Comparison of ENCODE assay signal across 18 cellular contexts in the genomic region with DNA sequence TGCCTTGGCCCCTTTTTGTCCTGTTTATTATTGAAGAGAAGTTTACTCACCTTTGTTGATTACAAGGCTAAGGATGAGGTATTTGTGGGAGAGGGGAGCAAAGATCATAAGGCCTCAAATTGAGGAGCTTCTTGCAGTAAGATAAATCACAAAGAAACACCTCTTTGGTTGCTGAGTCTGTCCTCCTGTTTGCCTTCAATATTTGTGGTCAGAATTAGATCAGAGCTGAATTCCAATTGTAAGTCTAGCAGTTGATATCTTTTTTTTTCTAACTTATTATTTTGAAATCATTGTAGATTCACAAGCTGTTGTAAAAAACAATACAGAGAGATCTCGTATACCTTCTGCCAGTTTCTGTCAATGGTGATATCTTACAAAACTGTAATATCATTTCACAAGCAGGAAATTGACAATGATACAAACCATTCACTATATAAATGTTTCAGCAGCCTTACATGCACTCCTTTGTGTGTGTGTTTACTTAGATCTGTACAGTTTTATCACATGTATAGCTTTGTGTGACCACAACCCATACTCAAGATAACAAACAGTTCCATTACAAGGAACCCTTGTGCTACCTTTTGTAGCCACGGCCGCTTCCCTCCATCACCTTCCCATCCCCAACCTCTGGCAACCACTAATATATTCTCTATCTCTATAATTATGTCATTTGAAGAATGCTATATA.
"Had no signal": no experiment of that assay in that cellular context is flagged by ENCODE, and none has a peak within 500 bp of the region (broad histone marks: within the 10 kb centered on the region; RNA-seq: fewer than 3 reads in every experiment).

No MANE protein-coding gene starts in this region.

- H3K36me3 ChIP-seq: gastrocnemius medialis had no signal

- H3K9me3 ChIP-seq: body of pancreas, gastrocnemius medialis had no signal

- H3K27ac Mint-ChIP-seq: activated CD8-positive, alpha-beta T cell treated with anti-CD3 and anti-CD28 coated beads for 36 hours; activated T-cell treated with anti-CD3 and anti-CD28 coated beads, Interleukin-2, amount 50 U/mL, for 72 hours; mesothelial cell of epicardium; T-cell had no signal

- H3K4me1 ChIP-seq: gastrocnemius medialis had no signal

- H3K27ac ChIP-seq: body of pancreas, gastrocnemius medialis, VCaP had no signal

- ATAC-seq: activated CD8-positive, alpha-beta T cell treated with anti-CD3 and anti-CD28 coated beads for 36 hours; activated T-cell treated with anti-CD3 and anti-CD28 coated beads, Interleukin-2, amount 50 U/mL, for 72 hours; body of pancreas; esophagus mucosa; gastrocnemius medialis; sciatic nerve; T-cell had no signal

- H3K4me3 ChIP-seq: body of pancreas, gastrocnemius medialis had no signal

- FAIRE-seq: endometrium had no signal

- DNase-seq: activated CD4-positive, alpha-beta T cell treated with anti-CD3 and anti-CD28 coated beads for 4 hours; activated CD8-positive, alpha-beta memory T cell treated with anti-CD3 and anti-CD28 coated beads, Interleukin-2, amount 50 U/mL, for 4 hours; activated CD8-positive, alpha-beta T cell treated with anti-CD3 and anti-CD28 coated beads for 36 hours; activated T-cell treated with anti-CD3 and anti-CD28 coated beads, Interleukin-2, amount 50 U/mL, for 72 hours; body of pancreas; gastrocnemius medialis; kidney glomerular epithelial cell; stimulated activated CD4-positive, alpha-beta T cell treated with anti-CD3 and anti-CD28 coated beads, Interleukin-12 subunit alpha, Interleukin-12 subunit beta, amount 100 ng/mL, for 4 hours; stimulated activated naive CD4-positive, alpha-beta T cell treated with Interleukin-2 at 50 U/mL for 16 hours; T-cell; T1000; trophoblast cell had no signal

- H3K36me3 Mint-ChIP-seq: T-cell had no signal

- H3K4me1 Mint-ChIP-seq: T-cell had no signal

- H3K9me3 Mint-ChIP-seq: activated CD8-positive, alpha-beta T cell treated with anti-CD3 and anti-CD28 coated beads for 36 hours; activated T-cell treated with anti-CD3 and anti-CD28 coated beads, Interleukin-2, amount 50 U/mL, for 72 hours; mesothelial cell of epicardium; T-cell had no signal

- H3K4me3 Mint-ChIP-seq: activated CD8-positive, alpha-beta T cell treated with anti-CD3 and anti-CD28 coated beads for 36 hours; activated T-cell treated with anti-CD3 and anti-CD28 coated beads, Interleukin-2, amount 50 U/mL, for 72 hours; mesothelial cell of epicardium; neural crest cell; T-cell had no signal

- H3K27me3 ChIP-seq: body of pancreas, gastrocnemius medialis had no signal
